28 cellular contexts compared by ENCODE assay signal in genomic region chr2:39922679-39923416, GRCh38.
"Had no signal": no experiment of that assay in that cellular context is flagged by ENCODE, and none has a peak within 500 bp of the region (broad histone marks: within the 10 kb centered on the region; RNA-seq: fewer than 3 reads in every experiment).

No MANE protein-coding gene starts in this region.

- H3K27ac Mint-ChIP-seq: activated naive CD4-positive, alpha-beta T cell treated with anti-CD3 and anti-CD28 coated beads, Interleukin-2, amount 10 ng/mL, durations not matched to agents 7 days and 5 days; activated T-helper 1 cell treated with anti-CD3 and anti-CD28 coated beads, Interleukin-12 subunit alpha, Interleukin-12 subunit beta, Interleukin-2, Interleukin-4 antibody, amounts not matched to agents 30 ng/mL and 10 ng/mL and 1 ng/mL, durations not matched to agents 14 hours and 24 hours and 36 hours; stimulated activated naive B cell treated with anti-CD40 and anti-IgM and Interleukin-4, amounts not matched to agents 10 μg/mL and 1 μg/mL and 100 μg/mL, for 72 hours; T-cell had no signal

- H3K36me3 ChIP-seq: esophagus squamous epithelium, gastrocnemius medialis, left ventricle myocardium inferior, stomach, thyroid gland, upper lobe of left lung had no signal

- H3K9me3 ChIP-seq: esophagus squamous epithelium, gastrocnemius medialis, left ventricle myocardium inferior, psoas muscle, stomach, thyroid gland, upper lobe of left lung had no signal

- H3K4me3 ChIP-seq: esophagus squamous epithelium, gastrocnemius medialis, left ventricle myocardium inferior, psoas muscle, stomach, thyroid gland, upper lobe of left lung had no signal

- H3K9ac ChIP-seq: parathyroid adenoma had no signal

- H2AFZ ChIP-seq: parathyroid adenoma had no signal

- H3K9me3 Mint-ChIP-seq: activated naive CD4-positive, alpha-beta T cell treated with anti-CD3 and anti-CD28 coated beads, Interleukin-2, amount 10 ng/mL, durations not matched to agents 7 days and 5 days; activated T-helper 1 cell treated with anti-CD3 and anti-CD28 coated beads, Interleukin-12 subunit alpha, Interleukin-12 subunit beta, Interleukin-2, Interleukin-4 antibody, amounts not matched to agents 30 ng/mL and 10 ng/mL and 1 ng/mL, durations not matched to agents 14 hours and 24 hours and 36 hours; central memory CD8-positive, alpha-beta T cell; stimulated activated naive B cell treated with anti-CD40 and anti-IgM and Interleukin-4, amounts not matched to agents 10 μg/mL and 1 μg/mL and 100 μg/mL, for 72 hours; T-cell had no signal

- H3K4me3 Mint-ChIP-seq: activated naive CD4-positive, alpha-beta T cell treated with anti-CD3 and anti-CD28 coated beads, Interleukin-2, amount 10 ng/mL, durations not matched to agents 7 days and 5 days; activated T-helper 1 cell treated with anti-CD3 and anti-CD28 coated beads, Interleukin-12 subunit alpha, Interleukin-12 subunit beta, Interleukin-2, Interleukin-4 antibody, amounts not matched to agents 30 ng/mL and 10 ng/mL and 1 ng/mL, durations not matched to agents 14 hours and 24 hours and 36 hours; central memory CD8-positive, alpha-beta T cell; stimulated activated naive B cell treated with anti-CD40 and anti-IgM and Interleukin-4, amounts not matched to agents 10 μg/mL and 1 μg/mL and 100 μg/mL, for 72 hours; T-cell had no signal

- H3K27me3 ChIP-seq: esophagus squamous epithelium, gastrocnemius medialis, stomach, thyroid gland, upper lobe of left lung had no signal

- H3K4me1 Mint-ChIP-seq: central memory CD8-positive, alpha-beta T cell; T-cell had no signal

- DNase-seq: activated CD4-positive, alpha-beta T cell treated with anti-CD3 and anti-CD28 coated beads for 4 hours; activated CD4-positive, alpha-beta T cell treated with anti-CD3 and anti-CD28 coated beads, Interleukin-2, amount 50 U/mL, for 48 hours; activated CD4-positive, CD25-positive, alpha-beta regulatory T cell; activated CD8-positive, alpha-beta memory T cell treated with anti-CD3 and anti-CD28 coated beads for 24 hours; activated gamma-delta T cell; activated naive CD4-positive, alpha-beta T cell treated with anti-CD3 and anti-CD28 coated beads, Interleukin-2, amount 10 ng/mL, durations not matched to agents 7 days and 5 days; dermis blood vessel endothelial cell; effector CD8-positive, alpha-beta T cell; esophagus squamous epithelium; gastrocnemius medialis; glutamatergic neuron; islet precursor cell; left ventricle myocardium inferior; nucleus accumbens; psoas muscle; stimulated activated CD4-positive, alpha-beta T cell treated with anti-CD3 and anti-CD28 coated beads, Interleukin-15, amount 100 ng/mL, for 24 hours; stimulated activated CD4-positive, alpha-beta T cell treated with anti-CD3 and anti-CD28 coated beads, Interleukin-2, amount 100 ng/mL, for 24 hours; stimulated activated naive B cell treated with anti-CD40 and anti-IgM and Interleukin-4, amounts not matched to agents 10 μg/mL and 1 μg/mL and 100 μg/mL, for 72 hours; stomach; T-cell; thyroid gland; upper lobe of left lung had no signal

- ATAC-seq: gastrocnemius medialis; psoas muscle; stimulated activated naive B cell treated with anti-CD40 and anti-IgM and Interleukin-4, amounts not matched to agents 10 μg/mL and 1 μg/mL and 100 μg/mL, for 72 hours; T-cell had no signal

- H3K36me3 Mint-ChIP-seq: activated naive CD4-positive, alpha-beta T cell treated with anti-CD3 and anti-CD28 coated beads, Interleukin-2, amount 10 ng/mL, durations not matched to agents 7 days and 5 days; stimulated activated naive B cell treated with anti-CD40 and anti-IgM and Interleukin-4, amounts not matched to agents 10 μg/mL and 1 μg/mL and 100 μg/mL, for 72 hours; T-cell had no signal

- H3K79me2 ChIP-seq: parathyroid adenoma had no signal

- FAIRE-seq: bronchial epithelial cell, endometrium had no signal

- H3K4me1 ChIP-seq: esophagus squamous epithelium, gastrocnemius medialis, left ventricle myocardium inferior, parathyroid adenoma, psoas muscle, thyroid gland, upper lobe of left lung had no signal

- H3K27me3 Mint-ChIP-seq: activated naive CD4-positive, alpha-beta T cell treated with anti-CD3 and anti-CD28 coated beads, Interleukin-2, amount 10 ng/mL, durations not matched to agents 7 days and 5 days; stimulated activated naive B cell treated with anti-CD40 and anti-IgM and Interleukin-4, amounts not matched to agents 10 μg/mL and 1 μg/mL and 100 μg/mL, for 72 hours; T-cell had no signal

- H3K27ac ChIP-seq: epithelial cell of prostate, esophagus squamous epithelium, gastrocnemius medialis, left ventricle myocardium inferior, parathyroid adenoma, psoas muscle, stomach, thyroid gland, upper lobe of left lung had no signal
